ENCODE assay signal across 14 cellular contexts in genomic region chr14:75457024-75457390, GRCh38. TPM values are rescaled to one million over a fixed set of nuclear protein-coding genes. Genes with fewer than 3 reads are reported as not detected.
DNase-seq lines count a peak whose midpoint lies in the region; ATAC-seq and TF ChIP-seq lines count a peak whose summit lies in the region.
"Had no signal": no experiment of that assay in that cellular context is flagged by ENCODE, and none has a peak within 500 bp of the region (broad histone marks: within the 10 kb centered on the region; RNA-seq: fewer than 3 reads in every experiment).

No MANE protein-coding gene starts in this region.

- POLR2A ChIA-PET in OCI-LY7 (lab: Charles Lee) (interaction anchor here (1.3 kb wide), 1 partner anchor 114 kb away, joined by 3 read pairs; no protein-coding TSS in a partner anchor), T-cell (lab: Charles Lee) (no interaction called here)

- DNase-seq in right atrium auricular region (ENCODE audit: low spot score) = no peak
- DNase-seq in cardiac septum (ENCODE audit: low spot score) = no peak
- no peak for DNase-seq in OCI-LY7 (ENCODE audit: low spot score)
- no peak for DNase-seq in T-cell
- DNase-seq: activated naive CD4-positive, alpha-beta T cell treated with Interleukin-2 at 50 U/mL for 16 hours; activated T-cell treated with anti-CD3 and anti-CD28 coated beads, Interleukin-2, amount 50 U/mL, for 1 hour; anterior cingulate cortex; DMS153; NCI-H146; NCI-H446 had no signal

- H3K4me1 ChIP-seq in right atrium auricular region = peaks cover 0 to 98% of the 10 kb centered on the region in 2 donors
- H3K4me1 ChIP-seq in iPS-15b (ENCODE audit: control insufficient read depth, insufficient read depth, low read length) = peaks cover 12% of the 10 kb centered on the region
- peaks cover 51% of the 10 kb centered on the region for H3K4me1 ChIP-seq in parathyroid adenoma
- peaks cover 45% of the 10 kb centered on the region for H3K4me1 ChIP-seq in OCI-LY7 (ENCODE audit: insufficient read depth, low read length, poor library complexity, severe bottlenecking)

- no peak overlapping the region for H3K4me3 Mint-ChIP-seq in T-cell

- CTCF ChIA-PET in OCI-LY7 (lab: Charles Lee; ENCODE audit: unreplicated experiment) = interaction anchor here (0.5 kb wide), 1 partner anchor 12 kb away, joined by 3 read pairs; no protein-coding TSS in a partner anchor
- CTCF ChIA-PET in T-cell (lab: Charles Lee) = no interaction called here

- H3K36me3 Mint-ChIP-seq in T-cell = peaks cover 5% of the 10 kb centered on the region

- H3K9me2 ChIP-seq in OCI-LY7 (ENCODE audit: insufficient read depth, low read length) = no peaks in the 10 kb centered on the region

- TF ChIP-seq CTCF in right atrium auricular region (IDR thresholded peaks at IDR 0.05) (no peak), parathyroid adenoma (IDR thresholded peaks at IDR 0.05) (no peak), OCI-LY7 (conservative IDR thresholded peaks at IDR 0.05; ENCODE audit: low read length) (no peak)

- H3K9me3 ChIP-seq in right atrium auricular region (no peaks in the 10 kb centered on the region), iPS-15b (ENCODE audit: control insufficient read depth, insufficient read depth, low read length) (no peaks in the 10 kb centered on the region), parathyroid adenoma (ENCODE audit: control insufficient read depth, low read length) (no peaks in the 10 kb centered on the region), OCI-LY7 (ENCODE audit: low read length) (no peaks in the 10 kb centered on the region)

- H3K27ac ChIP-seq in right atrium auricular region (peak overlapping the region; percentile 67 to 77), parathyroid adenoma (peak overlapping the region; percentile 73), OCI-LY7 (ENCODE audit: low read depth, low read length, poor library complexity, severe bottlenecking) (no peak overlapping the region)

- H3K9ac ChIP-seq in iPS-15b (ENCODE audit: low read depth, low read length) = peak overlapping the region; percentile 4
- H3K9ac ChIP-seq in parathyroid adenoma = no peak overlapping the region

- ATAC-seq in GM18858 (IDR thresholded peaks at IDR 0.05; ENCODE audit: unreplicated experiment) (no peak), GM18861 (IDR thresholded peaks at IDR 0.05; ENCODE audit: unreplicated experiment) (no peak), T-cell (replicated peaks in 1 of 4) (no peak)

- intact Hi-C loops in cardiac septum (cut with DNase I) = no loop called here
- intact Hi-C loops in OCI-LY7 (cut with micrococcal nuclease; ENCODE audit: unreplicated experiment) = no loop called here

- peaks cover 0 to 8% (median 0%) of the 10 kb centered on the region in 3 donors for H3K4me1 Mint-ChIP-seq in T-cell

- H3K27ac Mint-ChIP-seq in T-cell = no peak overlapping the region

- H3K36me3 ChIP-seq in right atrium auricular region = peaks cover 9% of the 10 kb centered on the region
- H3K36me3 ChIP-seq in iPS-15b (ENCODE audit: control insufficient read depth, insufficient read depth, low read length) = peaks cover 14% of the 10 kb centered on the region
- H3K36me3 ChIP-seq in parathyroid adenoma (ENCODE audit: control insufficient read depth, insufficient read depth, low read length) = no peaks in the 10 kb centered on the region
- peaks cover 99% of the 10 kb centered on the region for H3K36me3 ChIP-seq in OCI-LY7 (ENCODE audit: insufficient read depth, low read length)

- no peak overlapping the region for H3K4me2 ChIP-seq in parathyroid adenoma (ENCODE audit: low read length)
- no peak overlapping the region for H3K4me2 ChIP-seq in OCI-LY7 (ENCODE audit: low read length)

- no TSS peak for BruUV-seq in OCI-LY7 (replicated peaks; lab: Mats Ljungman, UMichigan)

- no peaks in the 10 kb centered on the region for H4K20me1 ChIP-seq in OCI-LY7 (ENCODE audit: insufficient read depth, low read length)

- H2AFZ ChIP-seq in parathyroid adenoma (no peak overlapping the region), OCI-LY7 (ENCODE audit: low read length) (no peak overlapping the region)

- H3K79me2 ChIP-seq in parathyroid adenoma (peaks cover 61% of the 10 kb centered on the region), OCI-LY7 (ENCODE audit: insufficient read depth, low read depth, low read length) (peaks cover 57% of the 10 kb centered on the region; the same call in 1 of the 2 replicates)

- peaks cover 0 to 5% of the 10 kb centered on the region in 2 donors for H3K27me3 Mint-ChIP-seq in T-cell

- no peaks in the 10 kb centered on the region for H3K9me3 Mint-ChIP-seq in T-cell

- H3K4me3 ChIP-seq in right atrium auricular region = no peak overlapping the region
- no peak overlapping the region for H3K4me3 ChIP-seq in iPS-15b (ENCODE audit: low read depth, low read length)
- H3K4me3 ChIP-seq in parathyroid adenoma (ENCODE audit: low read depth, low read length) = no peak overlapping the region
- H3K4me3 ChIP-seq in OCI-LY7 (ENCODE audit: low read depth, low read length, poor library complexity, severe bottlenecking) = no peak overlapping the region

- H3K27me3 ChIP-seq in right atrium auricular region (no peaks in the 10 kb centered on the region), iPS-15b (ENCODE audit: control insufficient read depth, insufficient read depth, low read length) (no peaks in the 10 kb centered on the region), parathyroid adenoma (ENCODE audit: control insufficient read depth, insufficient read depth, low read length) (no peaks in the 10 kb centered on the region)

RNA-seq across cellular contexts. Expression of gene JDP2, which starts 29.2 kb away (rescaled TPM):
- 10 to 100 TPM; 46.1 to 67.4 TPM for total RNA-seq in right atrium auricular region
- 13.4 TPM for total RNA-seq in cardiac septum
- 53.7 and 62.7 TPM in 2 replicates for total RNA-seq in OCI-LY7 (2014; rRNA removed; shearing (Covaris generic))
- total RNA-seq in OCI-LY7 (2022) = 44.5 and 45.7 TPM in 2 replicates
- total RNA-seq in T-cell = under 1 TPM; 0.45 to 0.93 (median 0.76) TPM
